19 cellular contexts compared by ENCODE assay signal in the genomic region with DNA sequence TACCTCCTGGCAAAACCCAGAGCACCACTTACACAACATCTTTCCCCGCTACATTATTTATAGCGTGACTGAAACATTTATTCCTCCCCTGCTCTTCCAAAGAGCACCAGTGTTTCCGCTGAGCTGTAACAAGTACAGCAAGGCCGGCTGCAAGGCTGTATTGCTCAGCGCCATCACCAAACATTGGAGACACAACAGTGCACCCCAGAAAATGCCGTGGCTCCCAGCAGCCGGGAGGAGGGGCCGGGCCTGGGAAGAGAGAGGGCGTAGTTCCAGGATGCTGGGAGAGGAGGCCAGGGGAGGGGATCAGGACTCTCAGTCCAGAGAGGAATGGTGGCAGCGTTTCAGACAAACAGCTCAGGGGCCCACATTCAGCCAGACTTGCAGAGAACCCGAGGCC.
DNase-seq lines count a peak whose midpoint lies in the region; ATAC-seq and TF ChIP-seq lines count a peak whose summit lies in the region.
"Had no signal": no experiment of that assay in that cellular context is flagged by ENCODE, and none has a peak within 500 bp of the region (broad histone marks: within the 10 kb centered on the region; RNA-seq: fewer than 3 reads in every experiment).

No MANE protein-coding gene starts in this region.

- no peaks in the 10 kb centered on the region for H3K4me1 Mint-ChIP-seq in CD8-positive, alpha-beta T cell (ENCODE audit: low read depth)
- H3K4me1 Mint-ChIP-seq: memory B cell had no signal

- H3K4me1 ChIP-seq in CD8-positive, alpha-beta T cell (ENCODE audit: insufficient read depth, low read length) = no peaks in the 10 kb centered on the region
- H3K4me1 ChIP-seq: BLaER1, HAP-1, parathyroid adenoma had no signal

- no peaks in the 10 kb centered on the region for H3K9me3 Mint-ChIP-seq in CD8-positive, alpha-beta T cell
- H3K9me3 Mint-ChIP-seq: memory B cell; T-helper 1 cell treated with Interleukin-12 subunit alpha and Interleukin-12 subunit beta and Interleukin-4 antibody, amounts not matched to agents 30 μg/mL and 1 μg/mL, for 36 hours had no signal

- DNase-seq in MV-4-11 (lab: John Stamatoyannopoulos, UW) (peak; percentile 0), WERI-Rb-1 (peak; percentile 32), inferior parietal cortex (ENCODE audit: extremely low spot score) (peak; percentile 66), retina (peak; percentile 68), germinal center (ENCODE audit: low spot score) (no peak), AML-193 (lab: John Stamatoyannopoulos, UW) (no peak)
- DNase-seq in stimulated activated naive CD4-positive, alpha-beta T cell (lab: John Stamatoyannopoulos, UW) = no peak
- no peak for DNase-seq in CD8-positive, alpha-beta T cell
- DNase-seq: activated CD4-positive, alpha-beta T cell treated with anti-CD3 and anti-CD28 coated beads for 4 hours; activated T-cell treated with anti-CD3 and anti-CD28 coated beads, Interleukin-2, amount 50 U/mL, for 48 hours; NCI-H1105; NCI-H69; stimulated activated CD4-positive, alpha-beta T cell treated with anti-CD3 and anti-CD28 coated beads, Interleukin-12 subunit alpha, Interleukin-12 subunit beta, amount 100 ng/mL, for 4 hours had no signal

- H3K4me3 Mint-ChIP-seq in CD8-positive, alpha-beta T cell = no peak overlapping the region
- H3K4me3 Mint-ChIP-seq: memory B cell; T-helper 1 cell treated with Interleukin-12 subunit alpha and Interleukin-12 subunit beta and Interleukin-4 antibody, amounts not matched to agents 30 μg/mL and 1 μg/mL, for 36 hours had no signal

- H3K27me3 Mint-ChIP-seq in CD8-positive, alpha-beta T cell (ENCODE audit: low read depth) = peaks cover 4% of the 10 kb centered on the region

- H3K4me3 ChIP-seq in WERI-Rb-1 (ENCODE audit: low read depth, low read length) = no peak overlapping the region
- no peak overlapping the region for H3K4me3 ChIP-seq in CD8-positive, alpha-beta T cell (ENCODE audit: low read depth, low read length)
- H3K4me3 ChIP-seq: BLaER1, HAP-1 had no signal

- POLR2A ChIA-PET in CD8-positive, alpha-beta T cell (lab: Charles Lee) = no interaction called here

- no peak for ATAC-seq in CD8-positive, alpha-beta T cell

- no peak for TF ChIP-seq CTCF in WERI-Rb-1 (IDR thresholded peaks at IDR 0.05; ENCODE audit: low read depth, low read length)
- no peak for TF ChIP-seq CTCF in CD8-positive, alpha-beta T cell (IDR thresholded peaks at IDR 0.05)

- CTCF ChIA-PET in CD8-positive, alpha-beta T cell (lab: Charles Lee) = no interaction called here

- H3K27ac ChIP-seq in WERI-Rb-1 = peak overlapping the region; percentile 50
- no peak overlapping the region for H3K27ac ChIP-seq in CD8-positive, alpha-beta T cell (ENCODE audit: low read depth, low read length)
- H3K27ac ChIP-seq: BLaER1, parathyroid adenoma, RWPE1 had no signal

- no peaks in the 10 kb centered on the region for H3K27me3 ChIP-seq in WERI-Rb-1 (ENCODE audit: insufficient read depth, low read depth, severe bottlenecking)
- no peaks in the 10 kb centered on the region for H3K27me3 ChIP-seq in CD8-positive, alpha-beta T cell (ENCODE audit: insufficient read depth, low read length)
- H3K27me3 ChIP-seq: BLaER1 had no signal

- no peak overlapping the region for H3K27ac Mint-ChIP-seq in CD8-positive, alpha-beta T cell
- H3K27ac Mint-ChIP-seq: memory B cell; T-helper 1 cell treated with Interleukin-12 subunit alpha and Interleukin-12 subunit beta and Interleukin-4 antibody, amounts not matched to agents 30 μg/mL and 1 μg/mL, for 36 hours had no signal

- H3K9me3 ChIP-seq in WERI-Rb-1 (ENCODE audit: severe bottlenecking) = no peaks in the 10 kb centered on the region
- no peaks in the 10 kb centered on the region for H3K9me3 ChIP-seq in CD8-positive, alpha-beta T cell (ENCODE audit: low read length)
- H3K9me3 ChIP-seq: BLaER1, HAP-1 had no signal

- no peaks in the 10 kb centered on the region for H3K36me3 ChIP-seq in WERI-Rb-1
- no peaks in the 10 kb centered on the region for H3K36me3 ChIP-seq in CD8-positive, alpha-beta T cell (ENCODE audit: insufficient read depth, low read length)
- H3K36me3 ChIP-seq: BLaER1, HAP-1 had no signal

- intact Hi-C loops in CD8-positive, alpha-beta T cell (cut with DNase I, micrococcal nuclease) = no loop called here

- no peaks in the 10 kb centered on the region for H3K36me3 Mint-ChIP-seq in CD8-positive, alpha-beta T cell
- H3K36me3 Mint-ChIP-seq: memory B cell had no signal

Comparison
In these comparisons a context has a peak if more than half of its experiments do, and no peak if none do; other contexts are left out.
1. DNase-seq: peak in MV-4-11 (single experiment), WERI-Rb-1 (single experiment), inferior parietal cortex (single experiment) and retina (single experiment); none in germinal center (single experiment), stimulated activated naive CD4-positive, alpha-beta T cell (0 of 6), CD8-positive, alpha-beta T cell (0 of 7) and AML-193 (0 of 2).